ENCODE assay signal across 7 cellular contexts in genomic region chr22:34105461-34106062, GRCh38.
DNase-seq lines count a peak whose midpoint lies in the region; ATAC-seq and TF ChIP-seq lines count a peak whose summit lies in the region.

No MANE protein-coding gene starts in this region.

- H3K27me3 Mint-ChIP-seq in activated naive CD8-positive, alpha-beta T cell treated with anti-CD3 and anti-CD28 coated beads for 36 hours: peaks cover 8% of the 10 kb centered on the region

- DNase-seq in NB4 (ENCODE audit: low read depth) (peak; percentile 56), kidney epithelial cell (ENCODE audit: low read depth) (no peak), substantia nigra (lab: John Stamatoyannopoulos, UW) (peak in 38 of 49 donors; percentile 1 to 71 (median 26))
- peak; percentile 9 for DNase-seq in activated naive CD8-positive, alpha-beta T cell treated with anti-CD3 and anti-CD28 coated beads for 36 hours

- H3K4me3 ChIP-seq in NB4 (ENCODE audit: low read depth, low read length): no peak overlapping the region
- H3K4me3 ChIP-seq in kidney epithelial cell (ENCODE audit: low read depth, low read length): no peak overlapping the region

- H3K27ac ChIP-seq in substantia nigra (ENCODE audit: low read depth, low read length, poor library complexity, severe bottlenecking): no peak overlapping the region

- no peak for ATAC-seq in HG02938 (IDR thresholded peaks at IDR 0.05; ENCODE audit: unreplicated experiment)
- ATAC-seq in HG03432 (IDR thresholded peaks at IDR 0.05; ENCODE audit: unreplicated experiment): no peak

- peak; percentile 86 for TF ChIP-seq CTCF in GM12873 (IDR thresholded peaks at IDR 0.05; ENCODE audit: insufficient read depth, low read depth, low read length, missing control alignments)
- TF ChIP-seq CTCF in NB4 (IDR thresholded peaks at IDR 0.05; ENCODE audit: low read depth, low read length): peak; percentile 77
- peak; percentile 49 for TF ChIP-seq CTCF in kidney epithelial cell (IDR thresholded peaks at IDR 0.05; ENCODE audit: insufficient read depth, low read length, poor library complexity, severe bottlenecking)

- H3K4me1 Mint-ChIP-seq in activated naive CD8-positive, alpha-beta T cell treated with anti-CD3 and anti-CD28 coated beads for 36 hours: no peaks in the 10 kb centered on the region

- no peaks in the 10 kb centered on the region for H3K9me3 Mint-ChIP-seq in activated naive CD8-positive, alpha-beta T cell treated with anti-CD3 and anti-CD28 coated beads for 36 hours

- no peaks in the 10 kb centered on the region for H3K36me3 ChIP-seq in kidney epithelial cell (ENCODE audit: control insufficient read depth, insufficient read depth, low read length)

- H3K4me3 Mint-ChIP-seq in activated naive CD8-positive, alpha-beta T cell treated with anti-CD3 and anti-CD28 coated beads for 36 hours: no peak overlapping the region

- no peaks in the 10 kb centered on the region for H3K36me3 Mint-ChIP-seq in activated naive CD8-positive, alpha-beta T cell treated with anti-CD3 and anti-CD28 coated beads for 36 hours

- no peak overlapping the region for H3K27ac Mint-ChIP-seq in activated naive CD8-positive, alpha-beta T cell treated with anti-CD3 and anti-CD28 coated beads for 36 hours

- no peak for TF ChIP-seq POLR2A in NB4 (IDR thresholded peaks at IDR 0.05; ENCODE audit: extremely low read depth, insufficient read length)

- H3K27me3 ChIP-seq in kidney epithelial cell (ENCODE audit: control insufficient read depth, insufficient read depth, low read length): no peaks in the 10 kb centered on the region
